Comparison of ENCODE assay signal across 14 cellular contexts in genomic region chr21:26130249-26130896, GRCh38. TPM values are rescaled to one million over a fixed set of nuclear protein-coding genes. Genes with fewer than 3 reads are reported as not detected.
A peak's percentile ranks its signal among the peaks of the same experiment; 100 is the strongest.
DNase-seq lines count a peak whose midpoint lies in the region; ATAC-seq, FAIRE-seq and TF ChIP-seq lines count a peak whose summit lies in the region.
"Had no signal": no experiment of that assay in that cellular context is flagged by ENCODE, and none has a peak within 500 bp of the region (broad histone marks: within the 10 kb centered on the region; RNA-seq: fewer than 3 reads in every experiment).

No MANE protein-coding gene starts in this region.

- ATAC-seq in right lobe of liver (peak; percentile 15 to 45 (median 32)), HepG2 (no peak), left lobe of liver (peak; percentile 14), GM21786 (IDR thresholded peaks at IDR 0.05; ENCODE audit: unreplicated experiment) (no peak), GM18502 (IDR thresholded peaks at IDR 0.05; ENCODE audit: poor library complexity, unreplicated experiment) (no peak), pancreas (no peak)
- ATAC-seq: HCT116 had no signal

- in situ Hi-C loops in HepG2 (cut with HindIII; ENCODE audit: extremely low pct_ligation_motif_present, low pct_unique_long_range_greater_than_20kb): no loop called here

- intact Hi-C loops in right lobe of liver (cut with DNase I) (no loop called here), HepG2 (cut with micrococcal nuclease; ENCODE audit: unreplicated experiment) (no loop called here), pancreas (cut with DNase I) (no loop called here)

- DNase-seq in right lobe of liver (no peak), HepG2 (ENCODE audit: low spot score) (no peak), choroid plexus epithelial cell (ENCODE audit: low read depth) (peak; percentile 91), left lobe of liver (ENCODE audit: low spot score) (no peak), pancreas (no peak), HUDEP-2 (lab: John Stamatoyannopoulos, UW; ENCODE audit: unreplicated experiment in 76 of 76) (no peak)
- DNase-seq: caudate nucleus, NCI-H2081 treated with DMSO at 0.1 percent for 48 hours, NCI-H774, RPMI8226, T1000 had no signal

- CTCF ChIA-PET in HepG2 (lab: Yijun Ruan, JAX; ENCODE audit: low intra/inter-chr PET ratio, low total read pairs): no interaction called here

- no peaks in the 10 kb centered on the region for H3K27me3 ChIP-seq in right lobe of liver
- no peaks in the 10 kb centered on the region for H3K27me3 ChIP-seq in HepG2 (ENCODE audit: control insufficient read depth in 1 of 2, insufficient read depth in 2 of 2, low read length in 2 of 2)
- no peaks in the 10 kb centered on the region for H3K27me3 ChIP-seq in pancreas

- no peaks in the 10 kb centered on the region for H3K9me3 ChIP-seq in right lobe of liver
- no peaks in the 10 kb centered on the region for H3K9me3 ChIP-seq in HepG2 (ENCODE audit: low read length)
- H3K9me3 ChIP-seq in pancreas: no peaks in the 10 kb centered on the region

- peaks cover 57% of the 10 kb centered on the region for H3K79me2 ChIP-seq in HepG2 (ENCODE audit: insufficient read depth, low read length)

- TF ChIP-seq RAD21 in HepG2 (CRISPR knock-in tag; IDR thresholded peaks at IDR 0.05): no peak

- H4K20me1 ChIP-seq in HepG2 (ENCODE audit: insufficient read depth, low read length): peaks cover 8% of the 10 kb centered on the region

- no peak for TF ChIP-seq EP300 in HepG2 (IDR thresholded peaks at IDR 0.05; ENCODE audit: low read depth in 2 of 2, low read length in 2 of 2)
- no peak for TF ChIP-seq EP300 in HepG2 (CRISPR knock-in tag; IDR thresholded peaks at IDR 0.05; ENCODE audit: borderline replicate concordance)

- H2AFZ ChIP-seq in HepG2 (ENCODE audit: low read length): no peak overlapping the region

- H3K4me1 ChIP-seq in right lobe of liver: peaks cover 0 to 21% (median 9%) of the 10 kb centered on the region in 4 donors
- peaks cover 38% of the 10 kb centered on the region for H3K4me1 ChIP-seq in HepG2 (ENCODE audit: insufficient read depth, low read length)
- peaks cover 15 to 33% (median 21%) of the 10 kb centered on the region in 3 donors for H3K4me1 ChIP-seq in pancreas

- no peak for TF ChIP-seq POLR2A in right lobe of liver (IDR thresholded peaks at IDR 0.05)
- no peak for TF ChIP-seq POLR2A in HepG2 (IDR thresholded peaks at IDR 0.05; ENCODE audit: insufficient read depth in 1 of 2, low read depth in 2 of 2, low read length in 2 of 2)

- no TSS peak for BruUV-seq in HepG2 (replicated peaks; lab: Mats Ljungman, UMichigan)

- POLR2A ChIA-PET in HepG2 (lab: Yijun Ruan, JAX): no interaction called here

- no peak overlapping the region for H3K4me3 ChIP-seq in right lobe of liver
- H3K4me3 ChIP-seq in HepG2 (replicated peaks in 1 of 3; ENCODE audit: insufficient read depth in 1 of 3, low read depth in 2 of 3, low read length in 3 of 3): no peak overlapping the region
- no peak overlapping the region for H3K4me3 ChIP-seq in choroid plexus epithelial cell (ENCODE audit: low read depth, low read length)
- H3K4me3 ChIP-seq in pancreas: no peak overlapping the region

- TF ChIP-seq CTCF in right lobe of liver (IDR thresholded peaks at IDR 0.05): no peak
- no peak for TF ChIP-seq CTCF in HepG2 (CRISPR knock-in tag; IDR thresholded peaks at IDR 0.05)
- TF ChIP-seq CTCF in choroid plexus epithelial cell (conservative IDR thresholded peaks at IDR 0.05; ENCODE audit: low read depth, low read length): no peak
- no peak for TF ChIP-seq CTCF in pancreas (IDR thresholded peaks at IDR 0.05)

- H3K4me2 ChIP-seq in HepG2 (ENCODE audit: low read depth, low read length): no peak overlapping the region

- H3K27ac ChIP-seq in right lobe of liver (no peak overlapping the region), HepG2 (ENCODE audit: extremely low read length, insufficient read depth, low read length) (no peak overlapping the region), pancreas (no peak overlapping the region)

- WGBS in right lobe of liver (ENCODE audit: insufficient coverage, low coverage, low lambda C conversion rate, missing lambda C conversion rate): 52% methylated on average over 4 of the region's 4 CpGs
- WGBS in HepG2 (ENCODE audit: low lambda C conversion rate): 68% methylated on average over 4 of the region's 4 CpGs
- WGBS in pancreas, 2 donors: 78 to 83% methylated on average over 4 of the region's 4 CpGs

- FAIRE-seq in HepG2 (lab: Jason Lieb, UNC) (no peak), pancreas (lab: Jason Lieb, UNC) (no peak)

- no peaks in the 10 kb centered on the region for H3K36me3 ChIP-seq in right lobe of liver
- no peaks in the 10 kb centered on the region; a peak in 1 of 5 replicates for H3K36me3 ChIP-seq in HepG2 (replicated peaks in 1 of 2; ENCODE audit: control insufficient read depth in 1 of 2, insufficient read depth in 2 of 2, low read length in 2 of 2)
- no peaks in the 10 kb centered on the region for H3K36me3 ChIP-seq in pancreas

- no peak overlapping the region for H3K9ac ChIP-seq in HepG2 (ENCODE audit: insufficient read depth, low read depth, low read length)

TF ChIP-seq in HepG2, 621 proteins besides CTCF, POLR2A, EP300 and RAD21:
- TF ChIP-seq, protein P1, sequence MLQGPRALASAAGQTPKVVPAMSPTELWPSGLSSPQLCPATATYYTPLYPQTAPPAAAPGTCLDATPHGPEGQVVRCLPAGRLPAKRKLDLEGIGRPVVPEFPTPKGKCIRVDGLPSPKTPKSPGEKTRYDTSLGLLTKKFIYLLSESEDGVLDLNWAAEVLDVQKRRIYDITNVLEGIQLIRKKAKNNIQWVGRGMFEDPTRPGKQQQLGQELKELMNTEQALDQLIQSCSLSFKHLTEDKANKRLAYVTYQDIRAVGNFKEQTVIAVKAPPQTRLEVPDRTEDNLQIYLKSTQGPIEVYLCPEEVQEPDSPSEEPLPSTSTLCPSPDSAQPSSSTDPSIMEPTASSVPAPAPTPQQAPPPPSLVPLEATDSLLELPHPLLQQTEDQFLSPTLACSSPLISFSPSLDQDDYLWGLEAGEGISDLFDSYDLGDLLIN (CRISPR knock-in tag; IDR thresholded peaks at IDR 0.05; ENCODE audit: borderline replicate concordance): no peak
- no peak for TF ChIP-seq SATB2 (CRISPR knock-in tag; IDR thresholded peaks at IDR 0.05)
- no peak for TF ChIP-seq ZNF20 (CRISPR knock-in tag; IDR thresholded peaks at IDR 0.05)
- no peak for TF ChIP-seq ZNF703 (CRISPR knock-in tag; IDR thresholded peaks at IDR 0.05; ENCODE audit: borderline replicate concordance)
- TF ChIP-seq XBP1 (CRISPR knock-in tag; IDR thresholded peaks at IDR 0.05): no peak
- TF ChIP-seq, protein P2, sequence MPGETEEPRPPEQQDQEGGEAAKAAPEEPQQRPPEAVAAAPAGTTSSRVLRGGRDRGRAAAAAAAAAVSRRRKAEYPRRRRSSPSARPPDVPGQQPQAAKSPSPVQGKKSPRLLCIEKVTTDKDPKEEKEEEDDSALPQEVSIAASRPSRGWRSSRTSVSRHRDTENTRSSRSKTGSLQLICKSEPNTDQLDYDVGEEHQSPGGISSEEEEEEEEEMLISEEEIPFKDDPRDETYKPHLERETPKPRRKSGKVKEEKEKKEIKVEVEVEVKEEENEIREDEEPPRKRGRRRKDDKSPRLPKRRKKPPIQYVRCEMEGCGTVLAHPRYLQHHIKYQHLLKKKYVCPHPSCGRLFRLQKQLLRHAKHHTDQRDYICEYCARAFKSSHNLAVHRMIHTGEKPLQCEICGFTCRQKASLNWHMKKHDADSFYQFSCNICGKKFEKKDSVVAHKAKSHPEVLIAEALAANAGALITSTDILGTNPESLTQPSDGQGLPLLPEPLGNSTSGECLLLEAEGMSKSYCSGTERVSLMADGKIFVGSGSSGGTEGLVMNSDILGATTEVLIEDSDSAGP (CRISPR knock-in tag; IDR thresholded peaks at IDR 0.05; ENCODE audit: borderline replicate concordance): no peak

RNA-seq across cellular contexts. Expression of gene APP, which starts 40.2 kb away (rescaled TPM):
- 100 to 1,000 TPM; 127 to 262 (median 208) TPM for total RNA-seq in right lobe of liver
- 33.6 and 70.6 TPM in 2 replicates for total RNA-seq in HepG2 (2016; rRNA removed; fragmentation: Illumina TruSeq; extraction: Trizol)
- total RNA-seq in HepG2 (2016; cell fraction: cytosol; rRNA removed; fragmentation: Illumina TruSeq; extraction: Trizol; ENCODE audit: low read depth): 4.5 and 4.6 TPM in 2 replicates
- 27.5 and 74.9 TPM in 2 replicates for total RNA-seq in HepG2 (2016; cell fraction: insoluble cytoplasmic fraction; rRNA removed; fragmentation: Illumina TruSeq; extraction: Trizol)
- 9.0 and 10.2 TPM in 2 replicates for total RNA-seq in HepG2 (2016; cell fraction: membrane; rRNA removed; fragmentation: Illumina TruSeq; extraction: Trizol)
- 82.2 and 98.5 TPM in 2 replicates for total RNA-seq in HepG2 (2016; cell fraction: nucleus; rRNA removed; fragmentation: Illumina TruSeq; extraction: Trizol)
- polyA plus RNA-seq in HepG2 (2011; rRNA removed): 262 and 315 TPM in 2 replicates
- 227 and 358 TPM in 2 replicates for polyA plus RNA-seq in HepG2 (2011; cell fraction: cytosol; rRNA removed)
- polyA plus RNA-seq in HepG2 (2011; cell fraction: nucleus; rRNA removed): 144 and 194 TPM in 2 replicates
- 183 and 345 TPM in 2 replicates for polyA plus RNA-seq in HepG2 (2012)
- polyA plus RNA-seq in HepG2 (2016; cell fraction: cytosol; fragmentation: Illumina TruSeq; extraction: Trizol; ENCODE audit: low read depth): 4.5 and 4.7 TPM in 2 replicates
- polyA plus RNA-seq in HepG2 (2016; cell fraction: insoluble cytoplasmic fraction; fragmentation: Illumina TruSeq; extraction: Trizol; ENCODE audit: low read depth): 41.3 and 45.6 TPM in 2 replicates
- polyA plus RNA-seq in HepG2 (2016; cell fraction: membrane; fragmentation: Illumina TruSeq; extraction: Trizol; ENCODE audit: low read depth): 6.6 and 9.0 TPM in 2 replicates
- polyA plus RNA-seq in HepG2 (2016; cell fraction: nucleus; fragmentation: Illumina TruSeq; extraction: Trizol; ENCODE audit: insufficient read depth, low read depth): 116 and 117 TPM in 2 replicates
- polyA minus RNA-seq in HepG2 (2011; rRNA and poly(A)+ RNA removed; ENCODE audit: low replicate concordance): 307 and 343 TPM in 2 replicates
- polyA minus RNA-seq in HepG2 (2011; cell fraction: cytosol; rRNA and poly(A)+ RNA removed): 128 and 205 TPM in 2 replicates
- polyA minus RNA-seq in HepG2 (2011; cell fraction: nucleus; rRNA and poly(A)+ RNA removed): 217 and 256 TPM in 2 replicates
- 136 TPM for total RNA-seq in left lobe of liver
- total RNA-seq in pancreas: 100 to 1,000 TPM; 156 to 372 (median 180) TPM
- polyA plus RNA-seq in pancreas: 100 to 1,000 TPM in 1 of 2 donors, 10 to 100 TPM in 1; 50.7 to 164 TPM

Comparison
In these comparisons a context has a peak if more than half of its experiments do, and no peak if none do; other contexts are left out.
1. ATAC-seq: peak in right lobe of liver (4 of 4) and left lobe of liver (single experiment); none in HepG2 (single experiment), GM21786 (single experiment), GM18502 (single experiment) and pancreas (0 of 4).